8 cellular contexts compared by ENCODE assay signal in the genomic region with DNA sequence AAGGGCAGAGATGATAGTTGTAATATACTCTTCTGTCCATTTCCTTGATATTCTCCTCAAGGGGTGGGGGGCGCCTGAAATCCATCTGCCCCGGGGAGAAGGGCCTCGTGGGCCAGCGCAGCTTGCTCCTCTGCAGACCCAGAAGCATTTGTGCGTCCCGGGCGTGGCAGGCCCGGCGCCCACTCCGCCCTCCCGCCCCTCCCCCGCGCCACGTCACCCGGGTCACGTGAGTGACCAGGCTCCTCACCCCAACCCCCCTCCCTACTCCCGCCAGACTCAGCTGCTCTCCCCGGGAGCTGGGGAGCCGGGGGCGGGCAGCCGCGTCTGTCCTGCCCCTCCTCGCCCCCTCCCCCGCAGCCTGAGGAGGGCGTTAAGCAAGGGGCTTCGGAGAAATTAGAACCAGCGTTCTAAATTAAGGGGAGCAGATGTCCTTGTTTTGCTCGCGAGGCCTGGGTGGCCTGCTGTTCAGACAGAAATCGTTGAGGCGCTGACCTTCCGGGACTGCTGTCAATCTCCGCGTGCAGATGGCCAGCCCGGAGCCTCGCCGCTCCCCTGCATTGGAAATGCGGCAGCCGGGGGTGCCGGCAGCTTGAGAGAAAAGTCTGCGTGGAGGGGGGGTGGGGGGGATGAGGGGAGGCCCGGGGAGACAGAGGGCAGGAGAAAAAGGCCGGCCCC.
DNase-seq lines count a peak whose midpoint lies in the region; ATAC-seq and TF ChIP-seq lines count a peak whose summit lies in the region.

No MANE protein-coding gene starts in this region.

- peaks cover 43% of the 10 kb centered on the region for H3K4me1 Mint-ChIP-seq in activated naive CD4-positive, alpha-beta T cell treated with anti-CD3 and anti-CD28 coated beads, Interleukin-2, amount 50 U/mL, for 24 hours

- peak; percentile 62 for ATAC-seq in GM18868 (IDR thresholded peaks at IDR 0.05; ENCODE audit: unreplicated experiment)
- ATAC-seq in RWPE2 (ENCODE audit: low read depth) = peak; percentile 41

- H3K27me3 ChIP-seq in HL-60 (ENCODE audit: insufficient read depth, poor library complexity, severe bottlenecking) = no peaks in the 10 kb centered on the region
- H3K27me3 ChIP-seq in RWPE2 (ENCODE audit: insufficient read depth, poor library complexity, severe bottlenecking) = no peaks in the 10 kb centered on the region
- no peaks in the 10 kb centered on the region for H3K27me3 ChIP-seq in osteoblast (ENCODE audit: insufficient read depth, low read length)
- H3K27me3 ChIP-seq in suprapubic skin = no peaks in the 10 kb centered on the region

- peak overlapping the region; percentile 88 for H2AFZ ChIP-seq in osteoblast (ENCODE audit: low read length)

- no peaks in the 10 kb centered on the region for H3K79me2 ChIP-seq in osteoblast (ENCODE audit: insufficient read depth, low read length)

- TF ChIP-seq CTCF in HL-60 (IDR thresholded peaks at IDR 0.05; ENCODE audit: insufficient read depth, low read length) = no peak
- TF ChIP-seq CTCF in RWPE2 (IDR thresholded peaks at IDR 0.05; ENCODE audit: poor library complexity, severe bottlenecking) = no peak
- TF ChIP-seq CTCF in osteoblast (IDR thresholded peaks at IDR 0.05; ENCODE audit: extremely low read depth, low read depth, low read length) = no peak
- TF ChIP-seq CTCF in suprapubic skin (IDR thresholded peaks at IDR 0.05) = no peak

- peak overlapping the region; percentile 72 for H3K4me3 Mint-ChIP-seq in activated naive CD4-positive, alpha-beta T cell treated with anti-CD3 and anti-CD28 coated beads, Interleukin-2, amount 50 U/mL, for 24 hours

- no peak overlapping the region for H3K27ac ChIP-seq in HL-60 (replicated peaks)
- peak overlapping the region; percentile 34 for H3K27ac ChIP-seq in RWPE2 (ENCODE audit: poor library complexity, severe bottlenecking)
- H3K27ac ChIP-seq in osteoblast (ENCODE audit: low read depth, low read length) = peak overlapping the region; percentile 80
- peak overlapping the region; percentile 75 for H3K27ac ChIP-seq in suprapubic skin

- 0% methylated on average over 16 of the region's 43 CpGs for WGBS in suprapubic skin

- H3K36me3 ChIP-seq in RWPE2 (ENCODE audit: low read depth) = no peaks in the 10 kb centered on the region
- no peaks in the 10 kb centered on the region for H3K36me3 ChIP-seq in osteoblast (ENCODE audit: insufficient read depth, low read length)
- H3K36me3 ChIP-seq in suprapubic skin = no peaks in the 10 kb centered on the region

- H4K20me1 ChIP-seq in osteoblast (ENCODE audit: insufficient read depth, low read length) = no peaks in the 10 kb centered on the region

- H3K4me1 ChIP-seq in RWPE2 (ENCODE audit: insufficient read depth, poor library complexity, severe bottlenecking) (peaks cover 8% of the 10 kb centered on the region), osteoblast (ENCODE audit: insufficient read depth, low read length) (peaks cover 27% of the 10 kb centered on the region), suprapubic skin (peaks cover 30% of the 10 kb centered on the region)

- H3K36me3 Mint-ChIP-seq in activated naive CD4-positive, alpha-beta T cell treated with anti-CD3 and anti-CD28 coated beads, Interleukin-2, amount 50 U/mL, for 24 hours = no peaks in the 10 kb centered on the region

- H3K27ac Mint-ChIP-seq in activated naive CD4-positive, alpha-beta T cell treated with anti-CD3 and anti-CD28 coated beads, Interleukin-2, amount 50 U/mL, for 24 hours = peak overlapping the region; percentile 41

- no peak for TF ChIP-seq EP300 in suprapubic skin (IDR thresholded peaks at IDR 0.05)

- peak in 1 of 2 donors; percentile 34 for TF ChIP-seq POLR2A in suprapubic skin (IDR thresholded peaks at IDR 0.05)

- H3K9me3 Mint-ChIP-seq in activated naive CD4-positive, alpha-beta T cell treated with anti-CD3 and anti-CD28 coated beads, Interleukin-2, amount 50 U/mL, for 24 hours = no peaks in the 10 kb centered on the region

- H3K9me3 ChIP-seq in RWPE2 (ENCODE audit: severe bottlenecking) (no peaks in the 10 kb centered on the region), osteoblast (ENCODE audit: low read depth, low read length) (no peaks in the 10 kb centered on the region), suprapubic skin (no peaks in the 10 kb centered on the region)

- H3K4me2 ChIP-seq in osteoblast (ENCODE audit: insufficient read depth, low read length) = peak overlapping the region; percentile 81

- no peaks in the 10 kb centered on the region for H3K27me3 Mint-ChIP-seq in activated naive CD4-positive, alpha-beta T cell treated with anti-CD3 and anti-CD28 coated beads, Interleukin-2, amount 50 U/mL, for 24 hours

- intact Hi-C loops in head of caudate nucleus (cut with DNase I) = loop anchor here (5.0 to 10.0 kb wide), 2 partner anchors 101 to 379 kb away; a partner anchor contains a TSS

- H3K4me3 ChIP-seq in HL-60 (replicated peaks; ENCODE audit: insufficient read depth, low read length) = peak overlapping the region; percentile 32
- no peak overlapping the region for H3K4me3 ChIP-seq in RWPE2 (ENCODE audit: severe bottlenecking)
- H3K4me3 ChIP-seq in osteoblast (ENCODE audit: insufficient read depth, low read length) = peak overlapping the region; percentile 69
- peak overlapping the region; percentile 59 for H3K4me3 ChIP-seq in suprapubic skin

- DNase-seq in 8988T (peak; percentile 59), HL-60 (ENCODE audit: low read depth in 1 of 2, low spot score in 1 of 2) (peak; percentile 18 to 27), RWPE2 (ENCODE audit: low spot score) (no peak), head of caudate nucleus (peak; percentile 65 to 94 (median 86)), osteoblast (ENCODE audit: insufficient read length, low spot score, missing footprints) (peak; percentile 93), suprapubic skin (ENCODE audit: low spot score in 2 of 2) (peak; percentile 82 to 85)
